ENCODE assay signal across 33 cellular contexts in the genomic region with DNA sequence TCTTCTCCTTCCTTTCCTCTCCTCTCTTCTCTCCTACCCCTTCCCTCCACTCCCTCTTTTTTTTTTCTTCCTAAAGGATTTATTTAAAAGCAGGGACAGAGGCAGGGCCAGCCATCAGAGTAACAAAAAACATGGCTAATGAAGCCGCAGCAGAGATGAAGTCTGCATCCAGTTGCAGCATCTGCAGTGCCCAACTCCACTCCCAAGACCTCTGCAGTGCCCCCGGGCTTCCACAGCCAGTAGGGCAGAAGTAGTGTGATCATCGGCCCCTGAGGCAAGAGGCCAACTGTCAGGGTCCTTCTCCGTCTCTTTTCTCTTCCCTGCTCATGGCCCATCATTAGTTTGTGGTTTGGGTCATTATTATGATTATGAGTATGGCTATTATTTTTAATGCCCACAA. TPM values are rescaled to one million over a fixed set of nuclear protein-coding genes. Genes with fewer than 3 reads are reported as not detected.
"Had no signal": no experiment of that assay in that cellular context is flagged by ENCODE, and none has a peak within 500 bp of the region (broad histone marks: within the 10 kb centered on the region; RNA-seq: fewer than 3 reads in every experiment).

No MANE protein-coding gene starts in this region.

- H3K4me1 Mint-ChIP-seq: stimulated activated effector memory CD8-positive, alpha-beta T cell treated with anti-CD3 and anti-CD28 coated beads, Interleukin-12 subunit alpha, Interleukin-12 subunit beta, amount 100 ng/mL, for 72 hours had no signal

- H3K4me3 ChIP-seq: body of pancreas, coronary artery, dorsolateral prefrontal cortex, gastrocnemius medialis, hepatocyte, mucosa of descending colon, right lobe of liver, thoracic aorta had no signal

- DNase-seq: activated CD4-positive, alpha-beta T cell treated with anti-CD3 and anti-CD28 coated beads for 4 hours; activated CD4-positive, alpha-beta T cell treated with anti-CD3 and anti-CD28 coated beads, Interleukin-2, amount 50 U/mL, for 4 hours; activated effector memory CD4-positive, alpha-beta T cell treated with Interleukin-2 at 50 U/mL for 16 hours; activated naive CD4-positive, alpha-beta T cell treated with Interleukin-2 at 50 U/mL for 16 hours; activated T-cell treated with anti-CD3 and anti-CD28 coated beads for 4 hours; aorta; effector memory CD4-positive, alpha-beta T cell; erythroblast; gastrocnemius medialis; left cardiac atrium; left ventricle myocardium superior; mucosa of descending colon; right lobe of liver; stimulated activated CD4-positive, alpha-beta T cell treated with anti-CD3 and anti-CD28 coated beads, Interleukin-2, amount 100 ng/mL, for 48 hours; trophoblast cell had no signal

- H3K9me3 ChIP-seq: body of pancreas, gastrocnemius medialis, mucosa of descending colon, right lobe of liver, thoracic aorta had no signal

- H3K27ac Mint-ChIP-seq: activated naive CD8-positive, alpha-beta T cell; natural killer cell treated with Interleukin-12 subunit alpha and Interleukin-12 subunit beta and Interleukin-15 and Interleukin-18, amount 100 ng/mL, for 72 hours; stimulated activated effector memory CD8-positive, alpha-beta T cell treated with anti-CD3 and anti-CD28 coated beads, Interleukin-12 subunit alpha, Interleukin-12 subunit beta, amount 100 ng/mL, for 72 hours; stimulated activated naive CD8-positive, alpha-beta T cell treated with anti-CD3 and anti-CD28 coated beads, Interleukin-15, Interleukin-2, amounts not matched to agents 100 ng/mL and 50 ng/mL, for 24 hours; T-helper 2 cell treated with Interferon-gamma antibody and Interleukin-4, amounts not matched to agents 5 μg/mL and 100 μg/mL, for 36 hours had no signal

- H3K27ac ChIP-seq: body of pancreas, coronary artery, gastrocnemius medialis, hepatocyte, right lobe of liver, thoracic aorta had no signal

- H3K4me1 ChIP-seq: gastrocnemius medialis had no signal

- H3K4me3 Mint-ChIP-seq: activated naive CD8-positive, alpha-beta T cell; natural killer cell treated with Interleukin-12 subunit alpha and Interleukin-12 subunit beta and Interleukin-15 and Interleukin-18, amount 100 ng/mL, for 72 hours; stimulated activated effector memory CD8-positive, alpha-beta T cell treated with anti-CD3 and anti-CD28 coated beads, Interleukin-12 subunit alpha, Interleukin-12 subunit beta, amount 100 ng/mL, for 72 hours; stimulated activated naive CD8-positive, alpha-beta T cell treated with anti-CD3 and anti-CD28 coated beads, Interleukin-15, Interleukin-2, amounts not matched to agents 100 ng/mL and 50 ng/mL, for 24 hours; T-helper 2 cell treated with Interferon-gamma antibody and Interleukin-4, amounts not matched to agents 5 μg/mL and 100 μg/mL, for 36 hours had no signal

- H3K79me2 ChIP-seq: hepatocyte had no signal

- H3K9me3 Mint-ChIP-seq: natural killer cell treated with Interleukin-12 subunit alpha and Interleukin-12 subunit beta and Interleukin-15 and Interleukin-18, amount 100 ng/mL, for 72 hours; stimulated activated effector memory CD8-positive, alpha-beta T cell treated with anti-CD3 and anti-CD28 coated beads, Interleukin-12 subunit alpha, Interleukin-12 subunit beta, amount 100 ng/mL, for 72 hours; stimulated activated naive CD8-positive, alpha-beta T cell treated with anti-CD3 and anti-CD28 coated beads, Interleukin-15, Interleukin-2, amounts not matched to agents 100 ng/mL and 50 ng/mL, for 24 hours; T-helper 2 cell treated with Interferon-gamma antibody and Interleukin-4, amounts not matched to agents 5 μg/mL and 100 μg/mL, for 36 hours had no signal

- H3K36me3 Mint-ChIP-seq: activated naive CD8-positive, alpha-beta T cell; natural killer cell treated with Interleukin-12 subunit alpha and Interleukin-12 subunit beta and Interleukin-15 and Interleukin-18, amount 100 ng/mL, for 72 hours; stimulated activated effector memory CD8-positive, alpha-beta T cell treated with anti-CD3 and anti-CD28 coated beads, Interleukin-12 subunit alpha, Interleukin-12 subunit beta, amount 100 ng/mL, for 72 hours had no signal

- H2AFZ ChIP-seq: hepatocyte had no signal

- H3K4me2 ChIP-seq: hepatocyte had no signal

- H3K36me3 ChIP-seq: gastrocnemius medialis, right lobe of liver, thoracic aorta had no signal

RNA-seq across cellular contexts. Expression of a gene that starts 4.2 kb away (rescaled TPM):
- total RNA-seq: aorta; body of pancreas; cardiac septum; gastrocnemius medialis; left cardiac atrium; left ventricle myocardium superior; mesenteric fat pad; mucosa of descending colon; myocyte; natural killer cell treated with Interleukin-12 subunit alpha and Interleukin-12 subunit beta and Interleukin-15 and Interleukin-18, amount 100 ng/mL, for 72 hours; osteocyte; posterior vena cava; right lobe of liver; skeletal muscle tissue; subcutaneous adipose tissue; thoracic aorta had no signal
- polyA plus RNA-seq: aorta, keratinocyte had no signal
